24 cellular contexts compared by ENCODE assay signal in the genomic region with DNA sequence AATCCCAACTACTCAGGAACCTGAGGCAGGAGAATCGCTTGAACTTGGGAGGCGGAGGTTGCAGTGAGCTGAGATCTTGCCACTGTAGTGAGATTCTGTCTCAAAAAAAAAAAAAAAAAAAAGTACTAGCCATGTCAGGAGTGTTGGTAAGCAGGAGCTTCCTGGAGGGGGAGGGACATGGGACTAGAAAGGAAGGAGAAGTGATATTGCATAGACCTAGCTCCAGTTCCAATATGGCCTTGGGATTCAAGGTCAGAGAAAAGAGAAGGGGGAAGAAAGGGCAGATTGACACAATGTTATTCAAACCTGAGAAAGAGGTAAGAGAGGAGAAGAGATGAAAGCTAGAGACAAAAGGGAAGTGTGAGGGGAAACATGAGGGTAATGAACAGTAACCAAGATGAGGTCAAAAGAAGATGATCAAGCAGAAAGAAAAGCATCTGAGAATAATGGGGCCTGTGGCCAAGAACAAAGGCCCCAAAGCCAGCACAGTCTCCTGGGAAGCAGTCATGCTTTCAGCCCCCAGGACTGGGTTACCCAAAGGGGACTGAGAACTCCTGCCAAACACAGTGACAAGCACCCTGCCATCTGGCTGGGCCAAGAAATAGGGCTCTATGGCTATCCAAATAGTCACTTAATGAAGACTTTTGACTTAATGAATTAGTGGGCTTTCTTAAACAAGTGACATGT. TPM values are rescaled to one million over a fixed set of nuclear protein-coding genes. Genes with fewer than 3 reads are reported as not detected.
DNase-seq lines count a peak whose midpoint lies in the region; ATAC-seq and TF ChIP-seq lines count a peak whose summit lies in the region.
"Had no signal": no experiment of that assay in that cellular context is flagged by ENCODE, and none has a peak within 500 bp of the region (broad histone marks: within the 10 kb centered on the region; RNA-seq: fewer than 3 reads in every experiment).

No MANE protein-coding gene starts in this region.

- H3K4me1 ChIP-seq in left lung = peaks cover 0 to 34% of the 10 kb centered on the region in 2 donors
- H3K4me1 ChIP-seq: BE2C, psoas muscle had no signal

- peaks cover 0 to 11% of the 10 kb centered on the region in 2 donors for H3K9me3 ChIP-seq in left lung
- H3K9me3 ChIP-seq: BE2C, thoracic aorta had no signal

- H3K36me3 ChIP-seq in left lung = no peaks in the 10 kb centered on the region
- H3K36me3 ChIP-seq: BE2C, heart left ventricle, neural progenitor cell, thoracic aorta had no signal

- peak; percentile 5 for DNase-seq in NOMO-1 treated with dmso at 0.1 percent for 144 hours (lab: John Stamatoyannopoulos, UW; ENCODE audit: unreplicated experiment)
- no peak for DNase-seq in NOMO-1 treated with DMSO at 0.1 percent for 48 hours (lab: John Stamatoyannopoulos, UW; ENCODE audit: unreplicated experiment)
- peak; percentile 29 for DNase-seq in KBM-7
- DNase-seq in left lung = no peak
- no peak for DNase-seq in NK-92 treated with Interleukin-12 subunit alpha and Interleukin-12 subunit beta, amount 100 ng/mL, for 24 hours (lab: John Stamatoyannopoulos, UW)
- DNase-seq: activated naive CD4-positive, alpha-beta T cell treated with anti-CD3 and anti-CD28 coated beads, Interleukin-2, amount 10 ng/mL, durations not matched to agents 7 days and 5 days; activated T-cell treated with anti-CD3 and anti-CD28 coated beads, Interleukin-2, amount 50 U/mL, for 48 hours; BE2C; H7; heart left ventricle; left colon; MM.1S; NCI-H748 treated with DMSO at 0.1 percent for 48 hours; psoas muscle; stimulated activated CD4-positive, alpha-beta T cell treated with anti-CD3 and anti-CD28 coated beads, Interleukin-2, amount 100 ng/mL, for 24 hours; stimulated activated naive CD4-positive, alpha-beta T cell treated with Interleukin-2 at 50 U/mL for 16 hours had no signal

- no peaks in the 10 kb centered on the region for H3K27me3 Mint-ChIP-seq in stimulated activated memory B cell treated with anti-CD40 and anti-IgM and Interleukin-4, amounts not matched to agents 10 μg/mL and 1 μg/mL and 100 μg/mL, for 72 hours

- no peak for TF ChIP-seq CTCF in left lung (IDR thresholded peaks at IDR 0.05)

- intact Hi-C loops in left lung (cut with DNase I) = no loop called here

- peaks cover 14% of the 10 kb centered on the region for H3K9me3 Mint-ChIP-seq in stimulated activated memory B cell treated with anti-CD40 and anti-IgM and Interleukin-4, amounts not matched to agents 10 μg/mL and 1 μg/mL and 100 μg/mL, for 72 hours

- H3K27me3 ChIP-seq in left lung = no peaks in the 10 kb centered on the region
- H3K27me3 ChIP-seq: BE2C, heart left ventricle, neural progenitor cell had no signal

- no peak overlapping the region for H3K27ac Mint-ChIP-seq in stimulated activated memory B cell treated with anti-CD40 and anti-IgM and Interleukin-4, amounts not matched to agents 10 μg/mL and 1 μg/mL and 100 μg/mL, for 72 hours
- H3K27ac Mint-ChIP-seq: activated naive CD4-positive, alpha-beta T cell treated with anti-CD3 and anti-CD28 coated beads, Interleukin-2, amount 10 ng/mL, durations not matched to agents 7 days and 5 days; mesothelial cell of epicardium had no signal

- H3K27ac ChIP-seq in left lung = peak overlapping the region in 1 of 2 donors; percentile 80
- H3K27ac ChIP-seq: 22Rv1, neural progenitor cell, psoas muscle, thoracic aorta had no signal

- no peaks in the 10 kb centered on the region for H3K36me3 Mint-ChIP-seq in stimulated activated memory B cell treated with anti-CD40 and anti-IgM and Interleukin-4, amounts not matched to agents 10 μg/mL and 1 μg/mL and 100 μg/mL, for 72 hours
- H3K36me3 Mint-ChIP-seq: neural progenitor cell had no signal

- no peak overlapping the region for H3K4me3 Mint-ChIP-seq in stimulated activated memory B cell treated with anti-CD40 and anti-IgM and Interleukin-4, amounts not matched to agents 10 μg/mL and 1 μg/mL and 100 μg/mL, for 72 hours
- H3K4me3 Mint-ChIP-seq: activated naive CD4-positive, alpha-beta T cell treated with anti-CD3 and anti-CD28 coated beads, Interleukin-2, amount 10 ng/mL, durations not matched to agents 7 days and 5 days; mesothelial cell of epicardium; neural progenitor cell had no signal

- no peak overlapping the region for H3K4me3 ChIP-seq in left lung
- H3K4me3 ChIP-seq: heart left ventricle, neural progenitor cell, psoas muscle, thoracic aorta had no signal

- in situ Hi-C loops in KBM-7 (cut with MboI; ENCODE audit: low pct_unique_long_range_greater_than_20kb, low sequenced_read_pairs) = no loop called here

- H3K4me1 Mint-ChIP-seq in stimulated activated memory B cell treated with anti-CD40 and anti-IgM and Interleukin-4, amounts not matched to agents 10 μg/mL and 1 μg/mL and 100 μg/mL, for 72 hours = peaks cover 12% of the 10 kb centered on the region
- H3K4me1 Mint-ChIP-seq: mesothelial cell of epicardium had no signal

- ATAC-seq in left lung (peak; percentile 47), GM18517 (IDR thresholded peaks at IDR 0.05; ENCODE audit: unreplicated experiment) (no peak), GM18498 (IDR thresholded peaks at IDR 0.05; ENCODE audit: unreplicated experiment) (no peak)
- ATAC-seq in stimulated activated memory B cell treated with anti-CD40 and anti-IgM and Interleukin-4, amounts not matched to agents 10 μg/mL and 1 μg/mL and 100 μg/mL, for 72 hours = peak; percentile 51
- ATAC-seq: heart left ventricle, left colon, psoas muscle, Right ventricle myocardium inferior had no signal

RNA-seq across cellular contexts. Expression of a gene that starts 51.7 kb away (rescaled TPM):
- total RNA-seq in left lung = 1,000 to 10,000 TPM; 3,536 to 5,494 TPM

Comparison
In these comparisons a context has a peak if more than half of its experiments do, and no peak if none do; other contexts are left out.
1. DNase-seq: peak in NOMO-1 treated with dmso at 0.1 percent for 144 hours (single experiment) and KBM-7 (single experiment); none in NOMO-1 treated with DMSO at 0.1 percent for 48 hours (single experiment), left lung (0 of 2) and NK-92 treated with Interleukin-12 subunit alpha and Interleukin-12 subunit beta, amount 100 ng/mL, for 24 hours (single experiment).
2. ATAC-seq: peak in left lung (single experiment) and stimulated activated memory B cell treated with anti-CD40 and anti-IgM and Interleukin-4, amounts not matched to agents 10 μg/mL and 1 μg/mL and 100 μg/mL, for 72 hours (single experiment); none in GM18517 (single experiment) and GM18498 (single experiment).